Comparison of ENCODE assay signal across 1 cellular context in the genomic region with DNA sequence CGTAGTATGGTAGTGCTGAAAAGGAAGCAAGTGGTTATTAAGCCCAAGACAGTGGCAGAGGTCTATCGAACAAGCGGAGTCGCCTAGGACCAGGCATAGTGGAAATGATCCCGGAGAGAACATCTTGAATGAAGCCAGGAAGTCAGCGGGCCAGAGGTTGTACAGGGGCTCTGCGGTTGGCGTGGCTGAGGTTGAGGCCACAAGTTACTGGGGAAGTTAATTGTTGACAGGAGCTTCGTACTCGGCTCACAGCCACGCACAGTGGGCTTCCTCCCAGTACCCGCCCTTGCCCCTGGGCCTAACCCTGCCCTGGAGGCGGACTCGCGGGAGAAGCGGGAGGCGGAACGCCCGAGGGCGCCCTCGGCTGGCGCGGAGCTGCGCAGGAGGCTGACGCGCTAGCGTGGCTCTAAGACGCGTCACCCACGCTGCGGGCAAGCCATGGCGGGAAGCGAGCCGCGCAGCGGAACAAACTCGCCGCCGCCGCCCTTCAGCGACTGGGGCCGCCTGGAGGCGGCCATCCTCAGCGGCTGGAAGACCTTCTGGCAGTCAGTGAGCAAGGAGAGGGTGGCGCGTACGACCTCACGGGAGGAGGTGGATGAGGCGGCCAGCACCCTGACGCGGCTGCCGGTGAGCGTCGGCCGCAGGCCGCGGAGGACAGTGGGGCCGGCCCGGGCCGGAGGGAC.
TF ChIP-seq lines count a peak whose summit lies in the region.

A gene with protein sequence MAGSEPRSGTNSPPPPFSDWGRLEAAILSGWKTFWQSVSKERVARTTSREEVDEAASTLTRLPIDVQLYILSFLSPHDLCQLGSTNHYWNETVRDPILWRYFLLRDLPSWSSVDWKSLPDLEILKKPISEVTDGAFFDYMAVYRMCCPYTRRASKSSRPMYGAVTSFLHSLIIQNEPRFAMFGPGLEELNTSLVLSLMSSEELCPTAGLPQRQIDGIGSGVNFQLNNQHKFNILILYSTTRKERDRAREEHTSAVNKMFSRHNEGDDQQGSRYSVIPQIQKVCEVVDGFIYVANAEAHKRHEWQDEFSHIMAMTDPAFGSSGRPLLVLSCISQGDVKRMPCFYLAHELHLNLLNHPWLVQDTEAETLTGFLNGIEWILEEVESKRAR (plus strand): TSS at position 410 of the 683 bp plus-strand sequence. CDS start 29 bp downstream, at position 439.

TF ChIP-seq in SK-N-SH, 30 proteins besides CTCF, POLR2A, EP300 and RAD21 (continued from another document):
- TF ChIP-seq JUND (IDR thresholded peaks at IDR 0.05), result no peak
- TF ChIP-seq NRF1 (IDR thresholded peaks at IDR 0.05; ENCODE audit: low read depth, low read length), result peak; percentile 65
- TF ChIP-seq YY1 (IDR thresholded peaks at IDR 0.05; ENCODE audit: low read depth), result peak; percentile 82
- peak; percentile 65 for TF ChIP-seq POLR2AphosphoS5 (IDR thresholded peaks at IDR 0.05; ENCODE audit: low read depth, low read length)
- no peak for TF ChIP-seq GABPA (IDR thresholded peaks at IDR 0.05; ENCODE audit: low read depth)
- TF ChIP-seq FOXJ3 (CRISPR knock-in tag; IDR thresholded peaks at IDR 0.05), result no peak; the same call in 1 of the 2 replicates
- TF ChIP-seq NFIC (IDR thresholded peaks at IDR 0.05; ENCODE audit: borderline replicate concordance), result no peak
- no peak for TF ChIP-seq FOSL2 (IDR thresholded peaks at IDR 0.05; ENCODE audit: borderline replicate concordance, low read depth)
- TF ChIP-seq RFX5 (IDR thresholded peaks at IDR 0.05; ENCODE audit: low read length), result no peak
- no peak for TF ChIP-seq RCOR1 (IDR thresholded peaks at IDR 0.05; ENCODE audit: low read length)
- peak; percentile 73 for TF ChIP-seq TAF1 (IDR thresholded peaks at IDR 0.05; ENCODE audit: borderline replicate concordance, low read depth, low read length)
- TF ChIP-seq, protein P1, sequence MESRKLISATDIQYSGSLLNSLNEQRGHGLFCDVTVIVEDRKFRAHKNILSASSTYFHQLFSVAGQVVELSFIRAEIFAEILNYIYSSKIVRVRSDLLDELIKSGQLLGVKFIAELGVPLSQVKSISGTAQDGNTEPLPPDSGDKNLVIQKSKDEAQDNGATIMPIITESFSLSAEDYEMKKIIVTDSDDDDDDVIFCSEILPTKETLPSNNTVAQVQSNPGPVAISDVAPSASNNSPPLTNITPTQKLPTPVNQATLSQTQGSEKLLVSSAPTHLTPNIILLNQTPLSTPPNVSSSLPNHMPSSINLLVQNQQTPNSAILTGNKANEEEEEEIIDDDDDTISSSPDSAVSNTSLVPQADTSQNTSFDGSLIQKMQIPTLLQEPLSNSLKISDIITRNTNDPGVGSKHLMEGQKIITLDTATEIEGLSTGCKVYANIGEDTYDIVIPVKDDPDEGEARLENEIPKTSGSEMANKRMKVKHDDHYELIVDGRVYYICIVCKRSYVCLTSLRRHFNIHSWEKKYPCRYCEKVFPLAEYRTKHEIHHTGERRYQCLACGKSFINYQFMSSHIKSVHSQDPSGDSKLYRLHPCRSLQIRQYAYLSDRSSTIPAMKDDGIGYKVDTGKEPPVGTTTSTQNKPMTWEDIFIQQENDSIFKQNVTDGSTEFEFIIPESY (IDR thresholded peaks at IDR 0.05; ENCODE audit: borderline replicate concordance, low read depth), result no peak; the same call in 1 of the 2 replicates
TF ChIP-seq in SK-N-SH: peak in this region for 10.
